Comparison of ENCODE assay signal across 9 cellular contexts in genomic region chr6:41966961-41967311, GRCh38. TPM values are rescaled to one million over a fixed set of nuclear protein-coding genes. Genes with fewer than 3 reads are reported as not detected.
DNase-seq lines count a peak whose midpoint lies in the region; ATAC-seq and TF ChIP-seq lines count a peak whose summit lies in the region.
"Had no signal": no experiment of that assay in that cellular context is flagged by ENCODE, and none has a peak within 500 bp of the region (broad histone marks: within the 10 kb centered on the region; RNA-seq: fewer than 3 reads in every experiment).

No MANE protein-coding gene starts in this region.

- peaks cover 34% of the 10 kb centered on the region for H3F3A ChIP-seq in PC-9 (ENCODE audit: insufficient read depth, low read depth)

- H3K36me3 ChIP-seq in PC-9 (ENCODE audit: low read depth) (no peaks in the 10 kb centered on the region), skeletal muscle satellite cell (ENCODE audit: insufficient read depth, low read length) (no peaks in the 10 kb centered on the region)

- no peak for DNase-seq in activated CD8-positive, alpha-beta T cell treated with anti-CD3 and anti-CD28 coated beads for 36 hours
- no peak for DNase-seq in activated CD8-positive, alpha-beta T cell treated with anti-CD3 and anti-CD28 coated beads, Interleukin-2, amount 10 ng/mL, durations not matched to agents 7 days and 5 days
- DNase-seq in PC-9 = peak; percentile 74 to 88
- peak; percentile 84 for DNase-seq in fibroblast of pulmonary artery (ENCODE audit: low read depth)
- no peak for DNase-seq in NCI-H2171 treated with DMSO at 0.1 percent for 48 hours (lab: John Stamatoyannopoulos, UW)
- no peak for DNase-seq in AML-193 (lab: John Stamatoyannopoulos, UW)
- DNase-seq: stimulated activated naive CD4-positive, alpha-beta T cell treated with Interleukin-2 at 50 U/mL for 16 hours had no signal

- no peak for TF ChIP-seq CTCF in activated CD8-positive, alpha-beta T cell treated with anti-CD3 and anti-CD28 coated beads for 36 hours (IDR thresholded peaks at IDR 0.05)
- no peak for TF ChIP-seq CTCF in PC-9 (conservative IDR thresholded peaks at IDR 0.05)
- TF ChIP-seq CTCF in fibroblast of pulmonary artery (IDR thresholded peaks at IDR 0.05; ENCODE audit: low read length, missing control alignments) = no peak

- POLR2A ChIA-PET in activated CD8-positive, alpha-beta T cell treated with anti-CD3 and anti-CD28 coated beads for 36 hours (lab: Charles Lee) = interaction anchor here (1.4 to 2.8 kb wide), 5 partner anchors 8 to 73 kb away, joined by 4 to 10 read pairs (median 6); partner anchors contain the start of gene CCND3
- POLR2A ChIA-PET in activated CD8-positive, alpha-beta T cell treated with anti-CD3 and anti-CD28 coated beads, Interleukin-2, amount 10 ng/mL, durations not matched to agents 7 days and 5 days (lab: Charles Lee) = no interaction called here
- POLR2A ChIA-PET in PC-9 (lab: Charles Lee; ENCODE audit: unreplicated experiment) = interaction anchor here (0.5 to 0.7 kb wide), 3 partner anchors 13 to 126 kb away, joined by 3 to 6 read pairs (median 5); no protein-coding TSS in a partner anchor

- H3K9me3 ChIP-seq in PC-9 (ENCODE audit: insufficient read depth, low read depth) = no peaks in the 10 kb centered on the region
- H3K9me3 ChIP-seq in skeletal muscle satellite cell (replicated peaks; ENCODE audit: low read length) = no peaks in the 10 kb centered on the region

- H3K27ac Mint-ChIP-seq in activated CD8-positive, alpha-beta T cell treated with anti-CD3 and anti-CD28 coated beads for 36 hours = peak overlapping the region; percentile 92
- no peak overlapping the region for H3K27ac Mint-ChIP-seq in activated CD8-positive, alpha-beta T cell treated with anti-CD3 and anti-CD28 coated beads, Interleukin-2, amount 10 ng/mL, durations not matched to agents 7 days and 5 days

- H3K27me3 Mint-ChIP-seq in activated CD8-positive, alpha-beta T cell treated with anti-CD3 and anti-CD28 coated beads for 36 hours = no peaks in the 10 kb centered on the region
- H3K27me3 Mint-ChIP-seq in activated CD8-positive, alpha-beta T cell treated with anti-CD3 and anti-CD28 coated beads, Interleukin-2, amount 10 ng/mL, durations not matched to agents 7 days and 5 days (ENCODE audit: low read depth) = no peaks in the 10 kb centered on the region

- peak overlapping the region; percentile 54 for H3K4me2 ChIP-seq in PC-9
- peak overlapping the region; percentile 8 for H3K4me2 ChIP-seq in skeletal muscle satellite cell (ENCODE audit: low read length)

- BruUV-seq in PC-9 (replicated peaks; lab: Mats Ljungman, UMichigan) = TSS peak; percentile 78

- H2AFZ ChIP-seq in PC-9 = no peak overlapping the region

- no peaks in the 10 kb centered on the region for H4K20me1 ChIP-seq in PC-9 (ENCODE audit: insufficient read depth)

- no peak for ATAC-seq in activated CD8-positive, alpha-beta T cell treated with anti-CD3 and anti-CD28 coated beads for 36 hours
- ATAC-seq in activated CD8-positive, alpha-beta T cell treated with anti-CD3 and anti-CD28 coated beads, Interleukin-2, amount 10 ng/mL, durations not matched to agents 7 days and 5 days = no peak
- ATAC-seq in HG03045 (IDR thresholded peaks at IDR 0.05; ENCODE audit: unreplicated experiment) = no peak

- no peak overlapping the region for H3K4me3 Mint-ChIP-seq in activated CD8-positive, alpha-beta T cell treated with anti-CD3 and anti-CD28 coated beads for 36 hours
- no peak overlapping the region for H3K4me3 Mint-ChIP-seq in activated CD8-positive, alpha-beta T cell treated with anti-CD3 and anti-CD28 coated beads, Interleukin-2, amount 10 ng/mL, durations not matched to agents 7 days and 5 days

- H3K36me3 Mint-ChIP-seq in activated CD8-positive, alpha-beta T cell treated with anti-CD3 and anti-CD28 coated beads for 36 hours (ENCODE audit: low read depth) = peaks cover 13% of the 10 kb centered on the region
- H3K36me3 Mint-ChIP-seq in activated CD8-positive, alpha-beta T cell treated with anti-CD3 and anti-CD28 coated beads, Interleukin-2, amount 10 ng/mL, durations not matched to agents 7 days and 5 days (ENCODE audit: low read depth) = peaks cover 13% of the 10 kb centered on the region

- no peak overlapping the region for H3K9ac ChIP-seq in skeletal muscle satellite cell (ENCODE audit: low read depth, low read length)

- intact Hi-C loops in activated CD8-positive, alpha-beta T cell treated with anti-CD3 and anti-CD28 coated beads for 36 hours (cut with micrococcal nuclease) = no loop called here
- intact Hi-C loops in PC-9 (cut with micrococcal nuclease; ENCODE audit: unreplicated experiment) = loop anchor here (1.0 to 2.0 kb wide), 3 partner anchors 25 to 78 kb away; no protein-coding TSS in a partner anchor

- H3K27ac ChIP-seq in PC-9 = peak overlapping the region; percentile 98

- CTCF ChIA-PET in activated CD8-positive, alpha-beta T cell treated with anti-CD3 and anti-CD28 coated beads for 36 hours (lab: Charles Lee) = interaction anchor here (1.3 to 1.8 kb wide), 3 partner anchors 55 to 77 kb away, joined by 3 to 8 read pairs (median 5); no protein-coding TSS in a partner anchor
- CTCF ChIA-PET in activated CD8-positive, alpha-beta T cell treated with anti-CD3 and anti-CD28 coated beads, Interleukin-2, amount 10 ng/mL, durations not matched to agents 7 days and 5 days (lab: Charles Lee) = interaction anchor here (0.9 to 1.7 kb wide), 5 partner anchors 9 to 55 kb away, joined by 3 to 6 read pairs (median 3); partner anchors contain the start of gene CCND3
- CTCF ChIA-PET in PC-9 (lab: Charles Lee) = interaction anchor here (0.9 kb wide), 1 partner anchor 25 kb away, joined by 5 read pairs; no protein-coding TSS in a partner anchor

- H3K9me2 ChIP-seq in PC-9 (ENCODE audit: insufficient read depth) = no peaks in the 10 kb centered on the region

- H3K4me1 ChIP-seq in PC-9 (replicated peaks; ENCODE audit: insufficient read depth) (peaks cover 44% of the 10 kb centered on the region), skeletal muscle satellite cell (ENCODE audit: control insufficient read depth, insufficient read depth, low read length) (peaks cover 28% of the 10 kb centered on the region)

- H3K4me1 Mint-ChIP-seq in activated CD8-positive, alpha-beta T cell treated with anti-CD3 and anti-CD28 coated beads for 36 hours (ENCODE audit: low read depth) = peaks cover 82% of the 10 kb centered on the region
- H3K4me1 Mint-ChIP-seq in activated CD8-positive, alpha-beta T cell treated with anti-CD3 and anti-CD28 coated beads, Interleukin-2, amount 10 ng/mL, durations not matched to agents 7 days and 5 days (ENCODE audit: low read depth) = peaks cover 54% of the 10 kb centered on the region

- H3K4me3 ChIP-seq in PC-9 = no peak overlapping the region; the same call in 1 of the 2 replicates
- no peak overlapping the region for H3K4me3 ChIP-seq in fibroblast of pulmonary artery (replicated peaks; ENCODE audit: low read depth, low read length)
- H3K4me3 ChIP-seq in skeletal muscle satellite cell (ENCODE audit: low read length) = no peak overlapping the region

- H3K79me2 ChIP-seq in PC-9 (ENCODE audit: low read depth) = no peaks in the 10 kb centered on the region

- H3K27me3 ChIP-seq in PC-9 (ENCODE audit: insufficient read depth, low read depth) (no peaks in the 10 kb centered on the region), skeletal muscle satellite cell (ENCODE audit: control insufficient read depth, insufficient read depth, low read length) (no peaks in the 10 kb centered on the region)

- H3K9me3 Mint-ChIP-seq in activated CD8-positive, alpha-beta T cell treated with anti-CD3 and anti-CD28 coated beads for 36 hours = no peaks in the 10 kb centered on the region
- H3K9me3 Mint-ChIP-seq in activated CD8-positive, alpha-beta T cell treated with anti-CD3 and anti-CD28 coated beads, Interleukin-2, amount 10 ng/mL, durations not matched to agents 7 days and 5 days (ENCODE audit: insufficient read depth) = no peaks in the 10 kb centered on the region

RNA-seq across cellular contexts. Expression of gene CCND3, which starts 25.3 kb away (rescaled TPM):
- 100 to 1,000 TPM; 457 to 459 TPM for total RNA-seq in activated CD8-positive, alpha-beta T cell treated with anti-CD3 and anti-CD28 coated beads for 36 hours
- 100 to 1,000 TPM; 441 to 462 TPM for total RNA-seq in activated CD8-positive, alpha-beta T cell treated with anti-CD3 and anti-CD28 coated beads, Interleukin-2, amount 10 ng/mL, durations not matched to agents 7 days and 5 days
- total RNA-seq in PC-9 (2021) = 70.5 and 75.1 TPM in 2 replicates
- 49.2 and 55.7 TPM in 2 replicates for total RNA-seq in skeletal muscle satellite cell (2012; rRNA removed)

RNA-seq across cellular contexts. Expression of gene BYSL, which starts 45.6 kb away (rescaled TPM):
- 10 to 100 TPM; 56.4 to 59.5 TPM for total RNA-seq in activated CD8-positive, alpha-beta T cell treated with anti-CD3 and anti-CD28 coated beads for 36 hours
- 10 to 100 TPM; 39.4 to 43.1 TPM for total RNA-seq in activated CD8-positive, alpha-beta T cell treated with anti-CD3 and anti-CD28 coated beads, Interleukin-2, amount 10 ng/mL, durations not matched to agents 7 days and 5 days
- 33.0 and 36.5 TPM in 2 replicates for total RNA-seq in PC-9 (2021)
- total RNA-seq in skeletal muscle satellite cell (2012; rRNA removed) = 25.6 and 26.9 TPM in 2 replicates

RNA-seq across cellular contexts. Expression of gene MED20, which starts 46.0 kb away (rescaled TPM):
- 10 to 100 TPM; 23.4 to 28.0 TPM for total RNA-seq in activated CD8-positive, alpha-beta T cell treated with anti-CD3 and anti-CD28 coated beads for 36 hours
- 10 to 100 TPM; 20.6 to 22.3 TPM for total RNA-seq in activated CD8-positive, alpha-beta T cell treated with anti-CD3 and anti-CD28 coated beads, Interleukin-2, amount 10 ng/mL, durations not matched to agents 7 days and 5 days
- 45.8 and 61.8 TPM in 2 replicates for total RNA-seq in PC-9 (2021)
- total RNA-seq in skeletal muscle satellite cell (2012; rRNA removed) = 19.4 and 23.3 TPM in 2 replicates

Comparison
In these comparisons a context has a peak if more than half of its experiments do, and no peak if none do; other contexts are left out.
1. DNase-seq: peak in PC-9 (2 of 2) and fibroblast of pulmonary artery (single experiment); none in activated CD8-positive, alpha-beta T cell treated with anti-CD3 and anti-CD28 coated beads for 36 hours (single experiment), activated CD8-positive, alpha-beta T cell treated with anti-CD3 and anti-CD28 coated beads, Interleukin-2, amount 10 ng/mL, durations not matched to agents 7 days and 5 days (single experiment), NCI-H2171 treated with DMSO at 0.1 percent for 48 hours (single experiment) and AML-193 (0 of 2).